24 cellular contexts compared by ENCODE assay signal in genomic region chr1:95193591-95193990, GRCh38.
"Had no signal": no experiment of that assay in that cellular context is flagged by ENCODE, and none has a peak within 500 bp of the region (broad histone marks: within the 10 kb centered on the region; RNA-seq: fewer than 3 reads in every experiment).

No MANE protein-coding gene starts in this region.

- H3K4me2 ChIP-seq: hepatocyte, smooth muscle cell had no signal

- H3K4me1 ChIP-seq: left lung, right lobe of liver had no signal

- ATAC-seq: left lung; natural killer cell; psoas muscle; right lobe of liver; stimulated activated effector memory CD8-positive, alpha-beta T cell treated with anti-CD3 and anti-CD28 coated beads, Interleukin-12 subunit alpha, Interleukin-12 subunit beta, amount 100 ng/mL, for 72 hours had no signal

- H2AFZ ChIP-seq: hepatocyte had no signal

- H3K27ac ChIP-seq: coronary artery, esophagus squamous epithelium, hepatocyte, left lung, ovary, psoas muscle, right lobe of liver, stomach, thyroid gland had no signal

- H3K79me2 ChIP-seq: hepatocyte had no signal

- H3K9me3 ChIP-seq: esophagus squamous epithelium, left lung, ovary, psoas muscle, right lobe of liver, stomach, thyroid gland had no signal

- H3K27me3 ChIP-seq: esophagus squamous epithelium, hepatocyte, left lung, ovary, right lobe of liver, stomach, thyroid gland had no signal

- H3K4me3 ChIP-seq: coronary artery, esophagus squamous epithelium, hepatocyte, left lung, lung, ovary, psoas muscle, right lobe of liver, smooth muscle cell, stomach, thyroid gland had no signal

- H3K36me3 ChIP-seq: esophagus squamous epithelium, left lung, ovary, stomach, thyroid gland had no signal

- DNase-seq: dermis blood vessel endothelial cell; effector memory CD4-positive, alpha-beta T cell; erythroblast; esophagus squamous epithelium; foreskin melanocyte; kidney; left lung; natural killer cell; occipital lobe; ovary; posterior cingulate gyrus; psoas muscle; right lobe of liver; stimulated activated CD4-positive, alpha-beta T cell treated with anti-CD3 and anti-CD28 coated beads, Interleukin-12 subunit alpha, Interleukin-12 subunit beta, amount 100 ng/mL, for 4 hours; stimulated activated CD4-positive, alpha-beta T cell treated with anti-CD3 and anti-CD28 coated beads, Interleukin-1b, Interleukin-23, amount 100 ng/mL, for 48 hours; stimulated activated CD4-positive, alpha-beta T cell treated with anti-CD3 and anti-CD28 coated beads, Interleukin-4, amount 100 ng/mL, for 1 hour; stimulated activated naive CD4-positive, alpha-beta T cell treated with Interleukin-2 at 50 U/mL for 16 hours; stomach; thyroid gland had no signal
